10 cellular contexts compared by ENCODE assay signal in genomic region chr9:136858844-136859757, GRCh38. TPM values are rescaled to one million over a fixed set of nuclear protein-coding genes. Genes with fewer than 3 reads are reported as not detected.
A peak's percentile ranks its signal among the peaks of the same experiment; 100 is the strongest.
DNase-seq lines count a peak whose midpoint lies in the region; ATAC-seq, FAIRE-seq and TF ChIP-seq lines count a peak whose summit lies in the region.
"Had no signal": no experiment of that assay in that cellular context is flagged by ENCODE, and none has a peak within 500 bp of the region (broad histone marks: within the 10 kb centered on the region; RNA-seq: fewer than 3 reads in every experiment).

No MANE protein-coding gene starts in this region.

- intact Hi-C loops in lower lobe of right lung (cut with DNase I): no loop called here

- POLR2A ChIA-PET in A549 (lab: Yijun Ruan, JAX): interaction anchor here (1.3 kb wide), 1 partner anchor 27 kb away, joined by 3 read pairs; the partner anchor contains the start of gene TRAF2

- no peak for FAIRE-seq in A549 (lab: Jason Lieb, UNC)

- no peak for TF ChIP-seq RAD21 in A549 (conservative IDR thresholded peaks at IDR 0.05 in 1 of 2, IDR thresholded peaks at IDR 0.05 in 1 of 2)

- H3K27me3 Mint-ChIP-seq in chondrocyte (ENCODE audit: low read depth) (no peaks in the 10 kb centered on the region), glutamatergic neuron (ENCODE audit: unreplicated experiment) (no peaks in the 10 kb centered on the region)
- H3K27me3 Mint-ChIP-seq: brain had no signal

- H3K27ac ChIP-seq in A549 (peak overlapping the region; percentile 79 to 89), lower lobe of right lung (no peak overlapping the region)

- H3K36me3 ChIP-seq in lower lobe of right lung: peaks cover 38% of the 10 kb centered on the region

- peak overlapping the region; percentile 70 for H3K4me2 ChIP-seq in A549

- DNase-seq in A549 (ENCODE audit: low read depth in 1 of 2, low spot score in 1 of 2): peak in 1 of 2 experiments; percentile 50
- peak; percentile 77 for DNase-seq in LNCaP clone FGC (ENCODE audit: low read depth)
- DNase-seq in chondrocyte (ENCODE audit: low spot score): peak; percentile 85
- peak; percentile 70 for DNase-seq in lower lobe of right lung
- no peak for DNase-seq in glutamatergic neuron
- DNase-seq in NCI-H1092 (lab: John Stamatoyannopoulos, UW): no peak
- DNase-seq in ureter (ENCODE audit: low spot score): no peak
- DNase-seq: T-helper 9 cell had no signal

- H3K36me3 Mint-ChIP-seq in chondrocyte (ENCODE audit: low read depth): peaks cover 6% of the 10 kb centered on the region
- H3K36me3 Mint-ChIP-seq in glutamatergic neuron (ENCODE audit: unreplicated experiment): no peaks in the 10 kb centered on the region

- 53% methylated on average over 9 of the region's 20 CpGs for WGBS in A549 (ENCODE audit: missing lambda C conversion rate)

- 0 out of 2 replicates have a peak, but pooled peaks have one; percentile 2 for TF ChIP-seq POLR2A in A549 (IDR thresholded peaks at IDR 0.05; ENCODE audit: low read length)

- H3K4me3 ChIP-seq in A549 (no peak overlapping the region), LNCaP clone FGC (ENCODE audit: low read depth, low read length) (no peak overlapping the region), lower lobe of right lung (no peak overlapping the region)

- ATAC-seq in A549: peak; percentile 27 to 64
- peak; percentile 19 to 49 for ATAC-seq in lower lobe of right lung
- no peak for ATAC-seq in HG03196 (IDR thresholded peaks at IDR 0.05; ENCODE audit: unreplicated experiment)

- TF ChIP-seq CTCF in A549 (IDR thresholded peaks at IDR 0.05) (no peak), LNCaP clone FGC (IDR thresholded peaks at IDR 0.05; ENCODE audit: control insufficient read depth, extremely low read depth, insufficient read depth) (0 out of 2 replicates have a peak, but pooled peaks have one; percentile 3), chondrocyte (IDR thresholded peaks at IDR 0.05) (no peak), lower lobe of right lung (IDR thresholded peaks at IDR 0.05) (no peak), glutamatergic neuron (IDR thresholded peaks at IDR 0.05; ENCODE audit: partially characterized antibody, unreplicated experiment) (no peak)

- H3K4me3 Mint-ChIP-seq in chondrocyte (ENCODE audit: unreplicated experiment) (no peak overlapping the region), glutamatergic neuron (ENCODE audit: unreplicated experiment) (no peak overlapping the region)
- H3K4me3 Mint-ChIP-seq: brain had no signal

- H3K4me1 Mint-ChIP-seq in chondrocyte (ENCODE audit: low read depth): peaks cover 6% of the 10 kb centered on the region
- peaks cover 5% of the 10 kb centered on the region for H3K4me1 Mint-ChIP-seq in glutamatergic neuron (ENCODE audit: low read depth, unreplicated experiment)

- no peaks in the 10 kb centered on the region for H3K9me3 ChIP-seq in A549
- H3K9me3 ChIP-seq in lower lobe of right lung: no peaks in the 10 kb centered on the region

- TF ChIP-seq EP300 in A549 (IDR thresholded peaks at IDR 0.05): no peak

- H3K4me1 ChIP-seq in A549 (peaks cover 73% of the 10 kb centered on the region), lower lobe of right lung (peaks cover 15% of the 10 kb centered on the region)

- H3K9me3 Mint-ChIP-seq in chondrocyte (ENCODE audit: low read depth) (no peaks in the 10 kb centered on the region), glutamatergic neuron (ENCODE audit: unreplicated experiment) (peaks cover 6% of the 10 kb centered on the region)
- H3K9me3 Mint-ChIP-seq: brain had no signal

- CTCF ChIA-PET in A549 (lab: Yijun Ruan, JAX): interaction anchor here (0.5 to 7.4 kb wide), 10 partner anchors 11 to 171 kb away, joined by 3 to 45 read pairs (median 5); partner anchors contain the start of genes AJM1 and C8G

- no peaks in the 10 kb centered on the region for H3K27me3 ChIP-seq in lower lobe of right lung (ENCODE audit: low read depth)

- H3K27ac Mint-ChIP-seq in chondrocyte (ENCODE audit: unreplicated experiment) (peak overlapping the region; percentile 22), glutamatergic neuron (ENCODE audit: unreplicated experiment) (no peak overlapping the region)

TF ChIP-seq in A549, 52 proteins besides CTCF, POLR2A, EP300 and RAD21:
- no peak for TF ChIP-seq ZNF302 (CRISPR knock-in tag; IDR thresholded peaks at IDR 0.05)
- TF ChIP-seq GATA3 (IDR thresholded peaks at IDR 0.05; ENCODE audit: borderline replicate concordance): 0 out of 2 replicates have a peak, but pooled peaks have one; percentile 13

RNA-seq across cellular contexts. Expression of gene MAMDC4, which starts 7.0 kb away (rescaled TPM):
- polyA plus RNA-seq in A549 (2011; rRNA removed) (1.3 and 1.5 TPM in 2 replicates), A549 (2017; fragmentation: RNase III; extraction: RNeasy Plus Mini Kit Qiagen cat#74134 plus additional on column Dnase treatment) (7.3 to 9.1 TPM (median 7.6 TPM) in 3 replicates)
- 4.3 and 6.0 TPM in 2 replicates for polyA plus RNA-seq in A549 (2012; cell fraction: cytosol; rRNA removed)
- polyA plus RNA-seq in A549 (2012; cell fraction: nucleus; rRNA removed): 61.0 and 92.6 TPM in 2 replicates
- 0.50 and 0.68 TPM in 2 replicates for polyA minus RNA-seq in A549 (2011; rRNA and poly(A)+ RNA removed)
- total RNA-seq in chondrocyte (7.7 to 9.2 TPM (median 7.7 TPM) in 3 replicates), lower lobe of right lung (13.5 TPM), glutamatergic neuron (ENCODE audit: unreplicated experiment) (17.6 TPM), ureter (10.7 TPM)

RNA-seq across cellular contexts. Expression of gene EDF1, which starts 7.0 kb away (rescaled TPM):
- polyA plus RNA-seq in A549 (2011; rRNA removed) (284 and 464 TPM in 2 replicates), A549 (2017; fragmentation: RNase III; extraction: RNeasy Plus Mini Kit Qiagen cat#74134 plus additional on column Dnase treatment) (472 to 560 TPM (median 477 TPM) in 3 replicates)
- 581 and 858 TPM in 2 replicates for polyA plus RNA-seq in A549 (2012; cell fraction: cytosol; rRNA removed)
- 426 and 433 TPM in 2 replicates for polyA plus RNA-seq in A549 (2012; cell fraction: nucleus; rRNA removed)
- polyA minus RNA-seq in A549 (2011; rRNA and poly(A)+ RNA removed): 105 and 129 TPM in 2 replicates
- total RNA-seq in chondrocyte (296 to 328 TPM (median 320 TPM) in 3 replicates), lower lobe of right lung (230 TPM), glutamatergic neuron (ENCODE audit: unreplicated experiment) (343 TPM), ureter (338 TPM)

RNA-seq across cellular contexts. Expression of gene PHPT1, which starts 9.9 kb away (rescaled TPM):
- polyA plus RNA-seq in A549 (2011; rRNA removed): 104 and 123 TPM in 2 replicates
- polyA plus RNA-seq in A549 (2012; cell fraction: cytosol; rRNA removed): 510 and 515 TPM in 2 replicates
- polyA plus RNA-seq in A549 (2012; cell fraction: nucleus; rRNA removed): 329 and 453 TPM in 2 replicates
- 234 to 261 TPM (median 239 TPM) in 3 replicates for polyA plus RNA-seq in A549 (2017; fragmentation: RNase III; extraction: RNeasy Plus Mini Kit Qiagen cat#74134 plus additional on column Dnase treatment)
- 34.7 and 36.2 TPM in 2 replicates for polyA minus RNA-seq in A549 (2011; rRNA and poly(A)+ RNA removed)
- 165 to 193 TPM (median 192 TPM) in 3 replicates for total RNA-seq in chondrocyte
- total RNA-seq in lower lobe of right lung: 93.6 TPM
- total RNA-seq in glutamatergic neuron (ENCODE audit: unreplicated experiment): 101 TPM
- total RNA-seq in ureter: 109 TPM

RNA-seq across cellular contexts. Expression of gene AJM1, which starts 16.8 kb away (rescaled TPM):
- polyA plus RNA-seq in A549 (2011; rRNA removed) (0.75 and 0.76 TPM in 2 replicates), A549 (2017; fragmentation: RNase III; extraction: RNeasy Plus Mini Kit Qiagen cat#74134 plus additional on column Dnase treatment) (3.0 to 3.6 TPM (median 3.2 TPM) in 3 replicates)
- polyA plus RNA-seq in A549 (2012; cell fraction: cytosol; rRNA removed): 1.8 and 2.4 TPM in 2 replicates
- polyA plus RNA-seq in A549 (2012; cell fraction: nucleus; rRNA removed): 7.0 and 10.6 TPM in 2 replicates
- polyA minus RNA-seq in A549 (2011; rRNA and poly(A)+ RNA removed): 0.37 and 0.44 TPM in 2 replicates
- total RNA-seq in chondrocyte (6.3 to 7.5 TPM (median 7.4 TPM) in 3 replicates), lower lobe of right lung (3.5 TPM), glutamatergic neuron (ENCODE audit: unreplicated experiment) (15.3 TPM), ureter (4.8 TPM)

RNA-seq across cellular contexts. Expression of gene TRAF2, which starts 27.2 kb away (rescaled TPM):
- polyA plus RNA-seq in A549 (2011; rRNA removed) (23.8 and 24.5 TPM in 2 replicates), A549 (2017; fragmentation: RNase III; extraction: RNeasy Plus Mini Kit Qiagen cat#74134 plus additional on column Dnase treatment) (36.4 to 49.4 TPM (median 39.5 TPM) in 3 replicates)
- polyA plus RNA-seq in A549 (2012; cell fraction: cytosol; rRNA removed): 76.3 and 84.0 TPM in 2 replicates
- polyA plus RNA-seq in A549 (2012; cell fraction: nucleus; rRNA removed): 180 and 185 TPM in 2 replicates
- 32.0 and 36.0 TPM in 2 replicates for polyA minus RNA-seq in A549 (2011; rRNA and poly(A)+ RNA removed)
- total RNA-seq in chondrocyte (9.6 to 12.4 TPM (median 10.4 TPM) in 3 replicates), lower lobe of right lung (16.5 TPM), glutamatergic neuron (ENCODE audit: unreplicated experiment) (27.3 TPM), ureter (16.4 TPM)

Comparison
In these comparisons a context has a peak if more than half of its experiments do, and no peak if none do; other contexts are left out.
1. DNase-seq: peak in LNCaP clone FGC (single experiment), chondrocyte (single experiment) and lower lobe of right lung (single experiment); none in glutamatergic neuron (single experiment), NCI-H1092 (single experiment) and ureter (single experiment).